1 cellular context compared by ENCODE assay signal in the genomic region with DNA sequence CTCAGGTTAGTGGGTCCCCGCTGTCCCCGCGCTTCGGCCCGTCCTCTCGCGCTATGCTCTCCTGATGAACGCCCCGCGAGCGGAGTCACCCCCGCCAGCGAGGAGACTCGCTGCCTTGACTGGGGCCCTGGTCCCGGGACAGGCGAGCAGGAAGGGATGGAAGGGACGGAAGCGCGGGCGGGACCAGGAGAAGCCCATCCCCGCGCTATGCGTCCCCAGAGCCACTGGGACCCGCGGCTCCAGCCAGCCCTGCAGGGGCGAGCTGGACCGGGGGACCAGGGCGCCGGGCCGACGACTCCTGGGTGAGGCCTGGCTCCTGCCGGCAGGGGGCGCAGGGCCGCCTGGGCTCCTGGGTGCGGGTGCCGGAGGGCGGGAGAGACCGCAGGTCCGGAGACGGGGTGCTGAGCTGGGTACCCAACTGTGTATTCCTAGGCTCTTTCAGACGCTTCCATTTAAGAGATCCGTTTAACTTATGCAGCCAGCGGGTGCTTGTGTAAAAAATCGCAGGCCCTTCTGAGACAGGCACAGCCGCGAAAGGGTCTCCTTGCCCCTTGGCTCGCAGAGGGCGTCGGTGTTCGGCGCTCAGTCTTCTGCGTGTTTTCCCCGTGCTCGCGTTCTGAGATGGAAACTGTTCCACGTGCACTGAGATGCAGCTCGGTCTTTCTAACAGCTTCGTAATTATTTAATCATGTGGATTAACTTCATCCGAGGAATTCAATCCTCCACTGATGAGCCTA.
TF ChIP-seq lines count a peak whose summit lies in the region.

No MANE protein-coding gene starts in this region.

TF ChIP-seq in HepG2, 621 proteins besides CTCF, POLR2A, EP300 and RAD21 (continued from another document and continues in another):
- TF ChIP-seq, protein P1, sequence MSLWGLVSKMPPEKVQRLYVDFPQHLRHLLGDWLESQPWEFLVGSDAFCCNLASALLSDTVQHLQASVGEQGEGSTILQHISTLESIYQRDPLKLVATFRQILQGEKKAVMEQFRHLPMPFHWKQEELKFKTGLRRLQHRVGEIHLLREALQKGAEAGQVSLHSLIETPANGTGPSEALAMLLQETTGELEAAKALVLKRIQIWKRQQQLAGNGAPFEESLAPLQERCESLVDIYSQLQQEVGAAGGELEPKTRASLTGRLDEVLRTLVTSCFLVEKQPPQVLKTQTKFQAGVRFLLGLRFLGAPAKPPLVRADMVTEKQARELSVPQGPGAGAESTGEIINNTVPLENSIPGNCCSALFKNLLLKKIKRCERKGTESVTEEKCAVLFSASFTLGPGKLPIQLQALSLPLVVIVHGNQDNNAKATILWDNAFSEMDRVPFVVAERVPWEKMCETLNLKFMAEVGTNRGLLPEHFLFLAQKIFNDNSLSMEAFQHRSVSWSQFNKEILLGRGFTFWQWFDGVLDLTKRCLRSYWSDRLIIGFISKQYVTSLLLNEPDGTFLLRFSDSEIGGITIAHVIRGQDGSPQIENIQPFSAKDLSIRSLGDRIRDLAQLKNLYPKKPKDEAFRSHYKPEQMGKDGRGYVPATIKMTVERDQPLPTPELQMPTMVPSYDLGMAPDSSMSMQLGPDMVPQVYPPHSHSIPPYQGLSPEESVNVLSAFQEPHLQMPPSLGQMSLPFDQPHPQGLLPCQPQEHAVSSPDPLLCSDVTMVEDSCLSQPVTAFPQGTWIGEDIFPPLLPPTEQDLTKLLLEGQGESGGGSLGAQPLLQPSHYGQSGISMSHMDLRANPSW (CRISPR knock-in tag; IDR thresholded peaks at IDR 0.05; ENCODE audit: borderline replicate concordance): no peak
- no peak for TF ChIP-seq HOXD1 (CRISPR knock-in tag; IDR thresholded peaks at IDR 0.05)
- TF ChIP-seq ZNF235 (CRISPR knock-in tag; IDR thresholded peaks at IDR 0.05; ENCODE audit: borderline replicate concordance): no peak
- TF ChIP-seq, protein P2, sequence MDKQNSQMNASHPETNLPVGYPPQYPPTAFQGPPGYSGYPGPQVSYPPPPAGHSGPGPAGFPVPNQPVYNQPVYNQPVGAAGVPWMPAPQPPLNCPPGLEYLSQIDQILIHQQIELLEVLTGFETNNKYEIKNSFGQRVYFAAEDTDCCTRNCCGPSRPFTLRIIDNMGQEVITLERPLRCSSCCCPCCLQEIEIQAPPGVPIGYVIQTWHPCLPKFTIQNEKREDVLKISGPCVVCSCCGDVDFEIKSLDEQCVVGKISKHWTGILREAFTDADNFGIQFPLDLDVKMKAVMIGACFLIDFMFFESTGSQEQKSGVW (CRISPR knock-in tag; IDR thresholded peaks at IDR 0.05; ENCODE audit: borderline replicate concordance): no peak
- 0 out of 2 replicates have a peak, but pooled peaks have one; percentile 43 for TF ChIP-seq ZNF331 (CRISPR knock-in tag; IDR thresholded peaks at IDR 0.05)
- 0 out of 4 replicates have a peak, but pooled peaks of 1 of the 2 experiments have one; percentile 40 for TF ChIP-seq KLF16 (CRISPR knock-in tag; IDR thresholded peaks at IDR 0.05)
- peak; percentile 32; the same call in 1 of the 2 replicates for TF ChIP-seq MYC (CRISPR knock-in tag; IDR thresholded peaks at IDR 0.05; ENCODE audit: borderline replicate concordance)
- no peak for TF ChIP-seq RORA (CRISPR knock-in tag; IDR thresholded peaks at IDR 0.05)
- TF ChIP-seq ZNF878 (CRISPR knock-in tag; IDR thresholded peaks at IDR 0.05): no peak
- peak; percentile 40; the same call in 1 of the 2 replicates for TF ChIP-seq ZNF777 (CRISPR knock-in tag; IDR thresholded peaks at IDR 0.05)
- TF ChIP-seq, protein P3, sequence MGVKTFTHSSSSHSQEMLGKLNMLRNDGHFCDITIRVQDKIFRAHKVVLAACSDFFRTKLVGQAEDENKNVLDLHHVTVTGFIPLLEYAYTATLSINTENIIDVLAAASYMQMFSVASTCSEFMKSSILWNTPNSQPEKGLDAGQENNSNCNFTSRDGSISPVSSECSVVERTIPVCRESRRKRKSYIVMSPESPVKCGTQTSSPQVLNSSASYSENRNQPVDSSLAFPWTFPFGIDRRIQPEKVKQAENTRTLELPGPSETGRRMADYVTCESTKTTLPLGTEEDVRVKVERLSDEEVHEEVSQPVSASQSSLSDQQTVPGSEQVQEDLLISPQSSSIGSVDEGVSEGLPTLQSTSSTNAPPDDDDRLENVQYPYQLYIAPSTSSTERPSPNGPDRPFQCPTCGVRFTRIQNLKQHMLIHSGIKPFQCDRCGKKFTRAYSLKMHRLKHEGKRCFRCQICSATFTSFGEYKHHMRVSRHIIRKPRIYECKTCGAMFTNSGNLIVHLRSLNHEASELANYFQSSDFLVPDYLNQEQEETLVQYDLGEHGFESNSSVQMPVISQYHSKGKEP (CRISPR knock-in tag; IDR thresholded peaks at IDR 0.05): no peak
- TF ChIP-seq ZMYM4 (CRISPR knock-in tag; IDR thresholded peaks at IDR 0.05): 0 out of 2 replicates have a peak, but pooled peaks have one; percentile 53
- no peak for TF ChIP-seq CC2D1A (CRISPR knock-in tag; IDR thresholded peaks at IDR 0.05)
- 0 out of 2 replicates have a peak, but pooled peaks have one; percentile 19 for TF ChIP-seq PPARG (CRISPR knock-in tag; conservative IDR thresholded peaks at IDR 0.05)
- no peak for TF ChIP-seq TBP (CRISPR knock-in tag; IDR thresholded peaks at IDR 0.05)
- no peak for TF ChIP-seq ZNF841 (CRISPR knock-in tag; IDR thresholded peaks at IDR 0.05; ENCODE audit: borderline replicate concordance)
- no peak for TF ChIP-seq MEF2D (CRISPR knock-in tag; IDR thresholded peaks at IDR 0.05)
- TF ChIP-seq ZNF547 (CRISPR knock-in tag; IDR thresholded peaks at IDR 0.05): no peak
- no peak for TF ChIP-seq HHEX (CRISPR knock-in tag; IDR thresholded peaks at IDR 0.05)
- TF ChIP-seq BHLHE40 (IDR thresholded peaks at IDR 0.05; ENCODE audit: low read length): no peak
- no peak for TF ChIP-seq ZNF580 (CRISPR knock-in tag; IDR thresholded peaks at IDR 0.05; ENCODE audit: borderline replicate concordance, low read depth)
- TF ChIP-seq ZNF274 (CRISPR knock-in tag; IDR thresholded peaks at IDR 0.05): no peak
- TF ChIP-seq JUNB (CRISPR knock-in tag; IDR thresholded peaks at IDR 0.05; ENCODE audit: borderline replicate concordance): no peak
- TF ChIP-seq ZNF691 (CRISPR knock-in tag; IDR thresholded peaks at IDR 0.05; ENCODE audit: borderline replicate concordance, low read depth): 0 out of 2 replicates have a peak, but pooled peaks have one; percentile 60
- no peak for TF ChIP-seq ATF7-NPFF (CRISPR knock-in tag; IDR thresholded peaks at IDR 0.05; ENCODE audit: low read depth)
- no peak for TF ChIP-seq CHCHD3 (CRISPR knock-in tag; IDR thresholded peaks at IDR 0.05)
- no peak for TF ChIP-seq JUND (CRISPR knock-in tag; IDR thresholded peaks at IDR 0.05)
- TF ChIP-seq, protein P4, sequence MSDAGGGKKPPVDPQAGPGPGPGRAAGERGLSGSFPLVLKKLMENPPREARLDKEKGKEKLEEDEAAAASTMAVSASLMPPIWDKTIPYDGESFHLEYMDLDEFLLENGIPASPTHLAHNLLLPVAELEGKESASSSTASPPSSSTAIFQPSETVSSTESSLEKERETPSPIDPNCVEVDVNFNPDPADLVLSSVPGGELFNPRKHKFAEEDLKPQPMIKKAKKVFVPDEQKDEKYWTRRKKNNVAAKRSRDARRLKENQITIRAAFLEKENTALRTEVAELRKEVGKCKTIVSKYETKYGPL (CRISPR knock-in tag; IDR thresholded peaks at IDR 0.05): no peak
- no peak for TF ChIP-seq CBX2 (IDR thresholded peaks at IDR 0.05; ENCODE audit: low read depth, low read length)
- TF ChIP-seq CBX2 (CRISPR knock-in tag; IDR thresholded peaks at IDR 0.05; ENCODE audit: low read depth): no peak
- TF ChIP-seq ZNF790 (CRISPR knock-in tag; IDR thresholded peaks at IDR 0.05; ENCODE audit: borderline replicate concordance): no peak
- no peak for TF ChIP-seq MLLT10 (CRISPR knock-in tag; IDR thresholded peaks at IDR 0.05)
- no peak for TF ChIP-seq ZHX2 (IDR thresholded peaks at IDR 0.05; ENCODE audit: low read depth)
- TF ChIP-seq ZHX2 (CRISPR knock-in tag; IDR thresholded peaks at IDR 0.05; ENCODE audit: borderline replicate concordance): no peak
- no peak for TF ChIP-seq MAFF (IDR thresholded peaks at IDR 0.05; ENCODE audit: low read depth, low read length)
- no peak for TF ChIP-seq ZKSCAN5 (CRISPR knock-in tag; IDR thresholded peaks at IDR 0.05)
- no peak for TF ChIP-seq FOXA1 (IDR thresholded peaks at IDR 0.05)
- TF ChIP-seq FOXA1 (CRISPR knock-in tag; IDR thresholded peaks at IDR 0.05): no peak
- TF ChIP-seq ZNF720 (CRISPR knock-in tag; IDR thresholded peaks at IDR 0.05): no peak
- no peak for TF ChIP-seq CCDC6 (CRISPR knock-in tag; IDR thresholded peaks at IDR 0.05)
- TF ChIP-seq, protein P5, sequence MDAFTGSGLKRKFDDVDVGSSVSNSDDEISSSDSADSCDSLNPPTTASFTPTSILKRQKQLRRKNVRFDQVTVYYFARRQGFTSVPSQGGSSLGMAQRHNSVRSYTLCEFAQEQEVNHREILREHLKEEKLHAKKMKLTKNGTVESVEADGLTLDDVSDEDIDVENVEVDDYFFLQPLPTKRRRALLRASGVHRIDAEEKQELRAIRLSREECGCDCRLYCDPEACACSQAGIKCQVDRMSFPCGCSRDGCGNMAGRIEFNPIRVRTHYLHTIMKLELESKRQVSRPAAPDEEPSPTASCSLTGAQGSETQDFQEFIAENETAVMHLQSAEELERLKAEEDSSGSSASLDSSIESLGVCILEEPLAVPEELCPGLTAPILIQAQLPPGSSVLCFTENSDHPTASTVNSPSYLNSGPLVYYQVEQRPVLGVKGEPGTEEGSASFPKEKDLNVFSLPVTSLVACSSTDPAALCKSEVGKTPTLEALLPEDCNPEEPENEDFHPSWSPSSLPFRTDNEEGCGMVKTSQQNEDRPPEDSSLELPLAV (CRISPR knock-in tag; conservative IDR thresholded peaks at IDR 0.05; ENCODE audit: low read depth): no peak
- TF ChIP-seq, protein P6, sequence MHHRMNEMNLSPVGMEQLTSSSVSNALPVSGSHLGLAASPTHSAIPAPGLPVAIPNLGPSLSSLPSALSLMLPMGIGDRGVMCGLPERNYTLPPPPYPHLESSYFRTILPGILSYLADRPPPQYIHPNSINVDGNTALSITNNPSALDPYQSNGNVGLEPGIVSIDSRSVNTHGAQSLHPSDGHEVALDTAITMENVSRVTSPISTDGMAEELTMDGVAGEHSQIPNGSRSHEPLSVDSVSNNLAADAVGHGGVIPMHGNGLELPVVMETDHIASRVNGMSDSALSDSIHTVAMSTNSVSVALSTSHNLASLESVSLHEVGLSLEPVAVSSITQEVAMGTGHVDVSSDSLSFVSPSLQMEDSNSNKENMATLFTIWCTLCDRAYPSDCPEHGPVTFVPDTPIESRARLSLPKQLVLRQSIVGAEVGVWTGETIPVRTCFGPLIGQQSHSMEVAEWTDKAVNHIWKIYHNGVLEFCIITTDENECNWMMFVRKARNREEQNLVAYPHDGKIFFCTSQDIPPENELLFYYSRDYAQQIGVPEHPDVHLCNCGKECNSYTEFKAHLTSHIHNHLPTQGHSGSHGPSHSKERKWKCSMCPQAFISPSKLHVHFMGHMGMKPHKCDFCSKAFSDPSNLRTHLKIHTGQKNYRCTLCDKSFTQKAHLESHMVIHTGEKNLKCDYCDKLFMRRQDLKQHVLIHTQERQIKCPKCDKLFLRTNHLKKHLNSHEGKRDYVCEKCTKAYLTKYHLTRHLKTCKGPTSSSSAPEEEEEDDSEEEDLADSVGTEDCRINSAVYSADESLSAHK (CRISPR knock-in tag; IDR thresholded peaks at IDR 0.05; ENCODE audit: borderline replicate concordance): no peak
- peak; percentile 55; the same call in 1 of the 2 replicates for TF ChIP-seq MXD4 (CRISPR knock-in tag; IDR thresholded peaks at IDR 0.05)
